28 cellular contexts compared by ENCODE assay signal in the genomic region with DNA sequence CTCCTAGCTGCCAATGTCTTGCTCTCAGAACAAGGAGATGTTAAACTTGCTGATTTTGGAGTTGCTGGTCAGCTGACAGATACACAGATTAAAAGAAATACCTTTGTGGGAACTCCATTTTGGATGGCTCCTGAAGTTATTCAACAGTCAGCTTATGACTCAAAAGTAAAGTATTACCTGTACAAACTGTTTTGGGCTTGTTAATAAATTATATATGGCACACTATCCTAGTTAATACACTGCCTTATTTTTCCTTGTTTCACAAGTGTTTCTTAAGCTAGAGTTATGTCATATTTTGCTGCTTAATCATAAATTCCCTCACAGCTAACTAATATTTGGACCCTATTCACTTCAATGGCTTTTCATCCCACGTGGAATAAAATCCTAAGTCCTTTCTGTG. TPM values are rescaled to one million over a fixed set of nuclear protein-coding genes. Genes with fewer than 3 reads are reported as not detected.
A peak's percentile ranks its signal among the peaks of the same experiment; 100 is the strongest.
DNase-seq lines count a peak whose midpoint lies in the region; ATAC-seq, FAIRE-seq and TF ChIP-seq lines count a peak whose summit lies in the region.
"Had no signal": no experiment of that assay in that cellular context is flagged by ENCODE, and none has a peak within 500 bp of the region (broad histone marks: within the 10 kb centered on the region; RNA-seq: fewer than 3 reads in every experiment).

No MANE protein-coding gene starts in this region.

- H3K79me2 ChIP-seq in astrocyte (ENCODE audit: insufficient read depth, low read length), result no peaks in the 10 kb centered on the region
- H3K79me2 ChIP-seq in keratinocyte (ENCODE audit: control insufficient read depth, insufficient read depth, low read length), result no peaks in the 10 kb centered on the region

- dilution Hi-C loops in keratinocyte (cut with MboI; ENCODE audit: extremely low pct_ligation_motif_present, low sequenced_read_pairs), result no loop called here

- no peak overlapping the region for H3K9ac ChIP-seq in astrocyte (ENCODE audit: low read length)
- no peak overlapping the region for H3K9ac ChIP-seq in keratinocyte (ENCODE audit: control insufficient read depth, extremely low read depth, insufficient read depth, low read length)

- H3K4me2 ChIP-seq in astrocyte (ENCODE audit: low read length) (no peak overlapping the region), keratinocyte (ENCODE audit: control insufficient read depth, extremely low read depth, insufficient read depth, low read depth, low read length) (no peak overlapping the region)
- H3K4me2 ChIP-seq: GM23338 had no signal

- H3K9me3 Mint-ChIP-seq in astrocyte (ENCODE audit: unreplicated experiment), result no peaks in the 10 kb centered on the region
- H3K9me3 Mint-ChIP-seq: CD4-positive, alpha-beta memory T cell; GM23338; H9 had no signal

- H3K4me1 ChIP-seq in astrocyte (ENCODE audit: insufficient read depth, low read length) (no peaks in the 10 kb centered on the region), keratinocyte (ENCODE audit: control insufficient read depth, extremely low read depth, insufficient read depth, low read length) (peaks cover 8% of the 10 kb centered on the region)

- no peaks in the 10 kb centered on the region for H3K27me3 ChIP-seq in astrocyte (ENCODE audit: insufficient read depth, low read length)
- no peaks in the 10 kb centered on the region for H3K27me3 ChIP-seq in keratinocyte (ENCODE audit: control insufficient read depth, extremely low read depth, insufficient read depth, low read length)

- ATAC-seq in esophagus mucosa (no peak), GM18505 (IDR thresholded peaks at IDR 0.05; ENCODE audit: unreplicated experiment) (no peak)
- ATAC-seq: GM23338, K562 had no signal

- H2AFZ ChIP-seq in astrocyte (ENCODE audit: low read depth, low read length) (no peak overlapping the region), keratinocyte (ENCODE audit: control insufficient read depth, low read length) (no peak overlapping the region)
- H2AFZ ChIP-seq: GM23338 had no signal

- H3K9me3 ChIP-seq in astrocyte (ENCODE audit: insufficient read depth, low read depth, low read length), result no peaks in the 10 kb centered on the region
- H3K9me3 ChIP-seq in keratinocyte (ENCODE audit: control insufficient read depth, low read depth, low read length), result no peaks in the 10 kb centered on the region

- TF ChIP-seq CTCF in astrocyte (IDR thresholded peaks at IDR 0.05; ENCODE audit: insufficient read depth, low read depth, low read length) (no peak), keratinocyte (optimal IDR thresholded peaks at IDR 0.05 in 1 of 3, IDR thresholded peaks at IDR 0.05 in 1 of 3, conservative IDR thresholded peaks at IDR 0.05 in 1 of 3; ENCODE audit: extremely low read depth in 1 of 3, insufficient read depth in 2 of 3, low read length in 3 of 3) (no peak)

- H3K9me1 ChIP-seq in keratinocyte (ENCODE audit: control insufficient read depth, extremely low read depth, insufficient read depth, low read length), result no peaks in the 10 kb centered on the region

- no peak overlapping the region for H3K27ac ChIP-seq in astrocyte (ENCODE audit: low read depth, low read length)
- H3K27ac ChIP-seq in keratinocyte (ENCODE audit: control insufficient read depth, insufficient read depth, low read length), result peak overlapping the region; percentile 34

- no peaks in the 10 kb centered on the region for H3K4me1 Mint-ChIP-seq in astrocyte (ENCODE audit: low read depth, unreplicated experiment)
- H3K4me1 Mint-ChIP-seq: GM23338, H9 had no signal

- FAIRE-seq in RCC 7860 (lab: Jason Lieb, UNC), result peak; percentile 33
- FAIRE-seq in astrocyte (lab: Jason Lieb, UNC), result peak; percentile 94
- FAIRE-seq in keratinocyte (lab: Jason Lieb, UNC), result no peak
- FAIRE-seq: HTR-8/SVneo, K562 had no signal

- H4K20me1 ChIP-seq in astrocyte (ENCODE audit: insufficient read depth, low read length) (no peaks in the 10 kb centered on the region), keratinocyte (ENCODE audit: control insufficient read depth, extremely low read depth, insufficient read depth, low read length) (no peaks in the 10 kb centered on the region)

- no peak overlapping the region for H3K4me3 ChIP-seq in astrocyte (ENCODE audit: insufficient read depth, low read depth, low read length)
- H3K4me3 ChIP-seq in keratinocyte (ENCODE audit: control insufficient read depth in 2 of 3, extremely low read depth in 1 of 3, insufficient read depth in 2 of 3, low read depth in 1 of 3, low read length in 3 of 3), result no peak overlapping the region
- H3K4me3 ChIP-seq: GM23338, K562 had no signal

- no peak overlapping the region for H3K4me3 Mint-ChIP-seq in astrocyte (ENCODE audit: unreplicated experiment)
- H3K4me3 Mint-ChIP-seq: CD4-positive, alpha-beta memory T cell; GM23338; H9 had no signal

- intact Hi-C loops in cardiac septum (cut with DNase I), result loop anchor here (10.0 kb wide), 1 partner anchor 224 kb away; no protein-coding TSS in a partner anchor

- no peaks in the 10 kb centered on the region for H3K27me3 Mint-ChIP-seq in astrocyte (ENCODE audit: low read depth, unreplicated experiment)
- H3K27me3 Mint-ChIP-seq: CD4-positive, alpha-beta memory T cell had no signal

- no peak for TF ChIP-seq POLR2A in GM18505 (IDR thresholded peaks at IDR 0.05; ENCODE audit: borderline replicate concordance, extremely low read depth, insufficient read depth, insufficient read length)

- no peaks in the 10 kb centered on the region for H3K36me3 Mint-ChIP-seq in astrocyte (ENCODE audit: low read depth, unreplicated experiment)

- no peak overlapping the region for H3K27ac Mint-ChIP-seq in astrocyte (ENCODE audit: unreplicated experiment)
- H3K27ac Mint-ChIP-seq: CD4-positive, alpha-beta memory T cell; GM23338 had no signal

- no peaks in the 10 kb centered on the region for H3K36me3 ChIP-seq in astrocyte (ENCODE audit: insufficient read depth, low read length)
- no peaks in the 10 kb centered on the region for H3K36me3 ChIP-seq in keratinocyte (ENCODE audit: control insufficient read depth in 2 of 2, extremely low read depth in 1 of 2, insufficient read depth in 2 of 2, low read length in 2 of 2)

- DNase-seq in RCC 7860 (ENCODE audit: low spot score), result no peak
- no peak for DNase-seq in astrocyte (ENCODE audit: low read depth)
- peak; percentile 4 for DNase-seq in keratinocyte (ENCODE audit: low read depth, low spot score)
- DNase-seq in SKM-1 treated with dmso at 0.1 percent for 144 hours (lab: John Stamatoyannopoulos, UW; ENCODE audit: unreplicated experiment), result no peak
- no peak for DNase-seq in cardiac septum (ENCODE audit: low spot score)
- DNase-seq: C1 segment of cervical spinal cord; CD4-positive, alpha-beta memory T cell; COR-L47; DMS53; H9; Kasumi-1; NCI-H1092 treated with DMSO at 0.1 percent for 48 hours; NCI-H1436; NCI-H187; NCI-H2081 treated with DMSO at 0.1 percent for 48 hours; NCI-H446; NCI-H524 treated with DMSO at 0.1 percent for 48 hours; NCI-H774; RPMI8226; SHP77 treated with DMSO at 0.1 percent for 48 hours had no signal

RNA-seq across cellular contexts. Expression of a gene that starts 45.3 kb away (rescaled TPM):
- total RNA-seq in astrocyte (64.7 and 69.4 TPM in 2 replicates), esophagus mucosa (14.5 TPM), cardiac septum (1.7 TPM)
- 18.8 to 32.3 TPM (median 20.1 TPM) in 3 replicates for polyA plus RNA-seq in keratinocyte
- 52.9 TPM for polyA plus RNA-seq in keratinocyte (2011; ENCODE audit: low read depth)
- polyA plus RNA-seq in keratinocyte (2011; cell fraction: cytosol; rRNA removed), result 16.9 and 32.8 TPM in 2 replicates
- 20.7 and 26.6 TPM in 2 replicates for polyA plus RNA-seq in keratinocyte (2011; cell fraction: nucleus; rRNA removed)
- polyA plus RNA-seq in keratinocyte (2012; ENCODE audit: low replicate concordance), result 16.5 and 20.8 TPM in 2 replicates
- polyA minus RNA-seq in keratinocyte, result 1.8 to 19.6 TPM (median 10.3 TPM) in 3 replicates
- polyA minus RNA-seq in keratinocyte (2011; cell fraction: cytosol; rRNA and poly(A)+ RNA removed), result 24.0 TPM
- polyA minus RNA-seq in keratinocyte (2011; cell fraction: nucleus; rRNA and poly(A)+ RNA removed), result 9.5 and 21.8 TPM in 2 replicates

RNA-seq across cellular contexts. Expression of a gene that starts 59.4 kb away (rescaled TPM):
- total RNA-seq in astrocyte (0.09 TPM in 1 of 2 replicates, not detected in the other), esophagus mucosa (not detected), cardiac septum (0.30 TPM)
- 0.01 to 0.03 TPM in 2 of 3 replicates, not detected in the other for polyA plus RNA-seq in keratinocyte
- not detected for polyA plus RNA-seq in keratinocyte (2011; ENCODE audit: low read depth)
- polyA plus RNA-seq in keratinocyte (2011; cell fraction: cytosol; rRNA removed), result not detected in 2 replicates
- polyA plus RNA-seq in keratinocyte (2011; cell fraction: nucleus; rRNA removed), result not detected in 2 replicates
- polyA plus RNA-seq in keratinocyte (2012; ENCODE audit: low replicate concordance), result not detected in 2 replicates
- not detected in 3 replicates for polyA minus RNA-seq in keratinocyte
- polyA minus RNA-seq in keratinocyte (2011; cell fraction: cytosol; rRNA and poly(A)+ RNA removed), result not detected
- polyA minus RNA-seq in keratinocyte (2011; cell fraction: nucleus; rRNA and poly(A)+ RNA removed), result not detected in 2 replicates
- total RNA-seq: A673; CD4-positive, alpha-beta memory T cell; Daoy; G401; GM23338; H9; K562 had no signal
- polyA plus RNA-seq: CD4-positive, alpha-beta memory T cell; GM23338 had no signal
